ENCODE assay signal across 11 cellular contexts in genomic region chr13:114127473-114128347, GRCh38. TPM values are rescaled to one million over a fixed set of nuclear protein-coding genes. Genes with fewer than 3 reads are reported as not detected.
DNase-seq lines count a peak whose midpoint lies in the region; ATAC-seq and TF ChIP-seq lines count a peak whose summit lies in the region.
"Had no signal": no experiment of that assay in that cellular context is flagged by ENCODE, and none has a peak within 500 bp of the region (broad histone marks: within the 10 kb centered on the region; RNA-seq: fewer than 3 reads in every experiment).

No MANE protein-coding gene starts in this region.

- peaks cover 69% of the 10 kb centered on the region for H3K4me1 Mint-ChIP-seq in activated CD8-positive, alpha-beta T cell treated with anti-CD3 and anti-CD28 coated beads for 36 hours (ENCODE audit: low read depth)

- peak overlapping the region; percentile 83 for H3K27ac ChIP-seq in left ventricle myocardium inferior (replicated peaks)
- H3K27ac ChIP-seq in skin epidermis = peak overlapping the region in 18 of 21 experiments; percentile 26 to 98 (median 88)

- TF ChIP-seq CTCF in activated CD8-positive, alpha-beta T cell treated with anti-CD3 and anti-CD28 coated beads for 36 hours (IDR thresholded peaks at IDR 0.05) = no peak
- no peak for TF ChIP-seq CTCF in left ventricle myocardium inferior (IDR thresholded peaks at IDR 0.05; ENCODE audit: borderline replicate concordance)

- H3K27me3 Mint-ChIP-seq in activated CD8-positive, alpha-beta T cell treated with anti-CD3 and anti-CD28 coated beads for 36 hours = no peaks in the 10 kb centered on the region

- H3K36me3 Mint-ChIP-seq in activated CD8-positive, alpha-beta T cell treated with anti-CD3 and anti-CD28 coated beads for 36 hours (ENCODE audit: low read depth) = peaks cover 35% of the 10 kb centered on the region

- H3K9me3 Mint-ChIP-seq in activated CD8-positive, alpha-beta T cell treated with anti-CD3 and anti-CD28 coated beads for 36 hours = peaks cover 11% of the 10 kb centered on the region

- peaks cover 69% of the 10 kb centered on the region for H3K4me1 ChIP-seq in left ventricle myocardium inferior

- no peaks in the 10 kb centered on the region; the same call in 1 of the 2 replicates for H3K36me3 ChIP-seq in H7 (replicated peaks; ENCODE audit: control insufficient read depth, insufficient read depth, low read length)
- no peaks in the 10 kb centered on the region for H3K36me3 ChIP-seq in left ventricle myocardium inferior

- DNase-seq in H7 (peak; percentile 77), left ventricle myocardium inferior (no peak), NCI-H1930 (lab: John Stamatoyannopoulos, UW) (no peak)
- peak; percentile 12 for DNase-seq in activated CD8-positive, alpha-beta T cell treated with anti-CD3 and anti-CD28 coated beads for 36 hours
- no peak for DNase-seq in stimulated activated naive CD4-positive, alpha-beta T cell (lab: John Stamatoyannopoulos, UW)
- DNase-seq: activated CD8-positive, alpha-beta memory T cell treated with anti-CD3 and anti-CD28 coated beads, Interleukin-2, amount 50 U/mL, for 48 hours; NCI-H1436; stimulated activated CD4-positive, alpha-beta T cell treated with anti-CD3 and anti-CD28 coated beads, Interleukin-4, amount 100 ng/mL, for 24 hours had no signal

- CTCF ChIA-PET in activated CD8-positive, alpha-beta T cell treated with anti-CD3 and anti-CD28 coated beads for 36 hours (lab: Charles Lee) = interaction anchor here (1.2 to 4.0 kb wide), 4 partner anchors 15 to 98 kb away, joined by 5 to 15 read pairs (median 7); no protein-coding TSS in a partner anchor

- intact Hi-C loops in activated CD8-positive, alpha-beta T cell treated with anti-CD3 and anti-CD28 coated beads for 36 hours (cut with micrococcal nuclease) = loop anchor here (5.0 kb wide), 1 partner anchor 100 kb away; no protein-coding TSS in a partner anchor
- intact Hi-C loops in left ventricle myocardium inferior (cut with micrococcal nuclease) = no loop called here

- H3K4me3 Mint-ChIP-seq in activated CD8-positive, alpha-beta T cell treated with anti-CD3 and anti-CD28 coated beads for 36 hours = peak overlapping the region; percentile 99

- no peaks in the 10 kb centered on the region for H3K9me3 ChIP-seq in left ventricle myocardium inferior (replicated peaks)

- peak overlapping the region; percentile 91 for H3K27ac Mint-ChIP-seq in activated CD8-positive, alpha-beta T cell treated with anti-CD3 and anti-CD28 coated beads for 36 hours

- no peak for ATAC-seq in activated CD8-positive, alpha-beta T cell treated with anti-CD3 and anti-CD28 coated beads for 36 hours
- ATAC-seq in GM21360 (IDR thresholded peaks at IDR 0.05; ENCODE audit: unreplicated experiment) = no peak
- ATAC-seq: left lobe of liver had no signal

- H3K27me3 ChIP-seq in H7 (ENCODE audit: control insufficient read depth, insufficient read depth, low read length) (peaks cover 3% of the 10 kb centered on the region), left ventricle myocardium inferior (ENCODE audit: low read depth) (no peaks in the 10 kb centered on the region)

- POLR2A ChIA-PET in activated CD8-positive, alpha-beta T cell treated with anti-CD3 and anti-CD28 coated beads for 36 hours (lab: Charles Lee) = interaction anchor here (0.6 to 12.3 kb wide), 8 partner anchors 9 to 61 kb away, joined by 3 to 99 read pairs (median 8); no protein-coding TSS in a partner anchor

- H3K4me3 ChIP-seq in H7 (ENCODE audit: insufficient read depth, low read depth, low read length) (no peak overlapping the region), left ventricle myocardium inferior (peak overlapping the region; percentile 53), skin epidermis (no peak overlapping the region)

RNA-seq across cellular contexts. Expression of gene RASA3, which starts 4.7 kb away (rescaled TPM):
- 15.3 and 16.5 TPM in 2 replicates for total RNA-seq in H7 (2014; rRNA removed; shearing (Covaris generic))
- total RNA-seq in activated CD8-positive, alpha-beta T cell treated with anti-CD3 and anti-CD28 coated beads for 36 hours = 10 to 100 TPM; 28.9 to 32.3 TPM
- total RNA-seq in left ventricle myocardium inferior = 9.5 TPM

RNA-seq across cellular contexts. Expression of gene CFAP97D2, which starts 51.3 kb away (rescaled TPM):
- total RNA-seq in H7 (2014; rRNA removed; shearing (Covaris generic)) = not detected in 2 replicates
- not detected for total RNA-seq in activated CD8-positive, alpha-beta T cell treated with anti-CD3 and anti-CD28 coated beads for 36 hours
- not detected for total RNA-seq in left ventricle myocardium inferior
- total RNA-seq: left lobe of liver had no signal

Comparison
In these comparisons a context has a peak if more than half of its experiments do, and no peak if none do; other contexts are left out.
1. DNase-seq: peak in H7 (single experiment) and activated CD8-positive, alpha-beta T cell treated with anti-CD3 and anti-CD28 coated beads for 36 hours (single experiment); none in left ventricle myocardium inferior (single experiment), NCI-H1930 (0 of 2) and stimulated activated naive CD4-positive, alpha-beta T cell (0 of 6).